23 cellular contexts compared by ENCODE assay signal in the genomic region with DNA sequence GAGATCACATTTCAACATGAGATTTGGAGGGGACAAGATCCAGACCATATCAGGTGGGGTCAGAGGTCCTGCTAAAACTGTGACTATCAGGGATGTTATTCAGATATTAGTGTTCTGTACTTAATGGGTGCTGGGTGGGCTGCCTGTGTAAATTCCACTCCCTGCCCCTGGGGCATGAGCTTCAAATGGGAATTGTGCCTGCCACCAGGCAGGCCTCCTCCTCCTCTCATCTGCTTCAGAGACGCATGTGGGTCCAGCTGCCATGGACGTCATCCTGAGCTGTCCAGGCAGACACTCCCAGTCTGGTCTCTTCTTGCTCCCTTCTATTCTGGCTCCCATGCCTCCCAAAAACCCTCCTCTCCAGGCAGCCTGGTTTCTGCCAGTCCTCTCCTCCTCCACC. TPM values are rescaled to one million over a fixed set of nuclear protein-coding genes. Genes with fewer than 3 reads are reported as not detected.
DNase-seq lines count a peak whose midpoint lies in the region; ATAC-seq, FAIRE-seq and TF ChIP-seq lines count a peak whose summit lies in the region.
"Had no signal": no experiment of that assay in that cellular context is flagged by ENCODE, and none has a peak within 500 bp of the region (broad histone marks: within the 10 kb centered on the region; RNA-seq: fewer than 3 reads in every experiment).

No MANE protein-coding gene starts in this region.

- peaks cover 7% of the 10 kb centered on the region for H3K36me3 ChIP-seq in right atrium auricular region
- H3K36me3 ChIP-seq in K562 (ENCODE audit: control insufficient read depth, insufficient read depth, low read length): peaks cover 17% of the 10 kb centered on the region; the same call in 1 of the 3 replicates
- peaks cover 0 to 2% (median 0%) of the 10 kb centered on the region in 3 donors for H3K36me3 ChIP-seq in skeletal muscle tissue (ENCODE audit: control insufficient read depth in 3 of 3, insufficient read depth in 3 of 3, low read length in 3 of 3)
- H3K36me3 ChIP-seq in kidney (ENCODE audit: control insufficient read depth in 1 of 2, insufficient read depth in 2 of 2, low read length in 2 of 2): no peaks in the 10 kb centered on the region
- H3K36me3 ChIP-seq: HAP-1 had no signal

- no peak for TF ChIP-seq EP300 in K562 (IDR thresholded peaks at IDR 0.05; ENCODE audit: low read length)

- H3K4me2 ChIP-seq in K562 (ENCODE audit: insufficient read depth, low read length): no peak overlapping the region
- H3K4me2 ChIP-seq: A549 had no signal

- DNase-seq in right atrium auricular region (ENCODE audit: low spot score) (no peak), left cardiac atrium (no peak), K562 (ENCODE audit: extremely low read depth in 1 of 4, low spot score in 3 of 4) (no peak), memory B cell (ENCODE audit: low spot score in 2 of 2) (no peak), kidney (no peak)
- no peak for DNase-seq in activated CD4-positive, alpha-beta T cell treated with anti-CD3 and anti-CD28 coated beads, Interleukin-2, amount 50 U/mL, for 4 hours
- DNase-seq: CD8-positive, alpha-beta T cell; DMS53; EL; Kasumi-1; NCI-H1092 treated with DMSO at 0.1 percent for 48 hours; NCI-H2081 treated with DMSO at 0.1 percent for 48 hours; NCI-H748 treated with DMSO at 0.1 percent for 48 hours; NK-92 treated with Interleukin-12 subunit alpha and Interleukin-12 subunit beta, amount 100 ng/mL, for 24 hours; Right ventricle myocardium superior had no signal

- H3K27me3 ChIP-seq in right atrium auricular region (no peaks in the 10 kb centered on the region), K562 (ENCODE audit: control insufficient read depth in 2 of 2, insufficient read depth in 2 of 2, low read length in 2 of 2) (no peaks in the 10 kb centered on the region), skeletal muscle tissue (ENCODE audit: control insufficient read depth in 3 of 3, insufficient read depth in 3 of 3, low read length in 3 of 3) (no peaks in the 10 kb centered on the region)

- H3K27ac ChIP-seq in right atrium auricular region (peak overlapping the region; percentile 86 to 91), K562 (ENCODE audit: extremely low read depth, low read depth, low read length) (no peak overlapping the region), skeletal muscle tissue (ENCODE audit: low read depth, low read length) (peak overlapping the region; percentile 82), kidney (ENCODE audit: low read depth in 2 of 2, low read length in 2 of 2) (no peak overlapping the region)
- H3K27ac ChIP-seq: A549 had no signal

- peaks cover 3% of the 10 kb centered on the region for H3K4me1 Mint-ChIP-seq in memory B cell
- H3K4me1 Mint-ChIP-seq: IgD-negative memory B cell had no signal

- WGBS in K562 (ENCODE audit: insufficient coverage, low coverage, missing lambda C conversion rate): 85% methylated on average over 2 of the region's 2 CpGs

- H3K27ac Mint-ChIP-seq in memory B cell: peak overlapping the region; percentile 18
- H3K27ac Mint-ChIP-seq: CD8-positive, alpha-beta T cell had no signal

- no peaks in the 10 kb centered on the region for H3K9me1 ChIP-seq in K562 (ENCODE audit: control insufficient read depth, insufficient read depth, low read length)

- H3K27me3 Mint-ChIP-seq in memory B cell: no peaks in the 10 kb centered on the region
- H3K27me3 Mint-ChIP-seq: IgD-negative memory B cell had no signal

- H2AFZ ChIP-seq in K562 (ENCODE audit: low read depth, low read length): no peak overlapping the region

- POLR2A ChIA-PET in K562 (lab: Yijun Ruan, JAX): interaction anchor here (0.7 to 8.2 kb wide), 9 partner anchors 6 to 1651 kb away, joined by 3 to 41 read pairs (median 4); no protein-coding TSS in a partner anchor

- H3K4me3 Mint-ChIP-seq in memory B cell: no peak overlapping the region
- H3K4me3 Mint-ChIP-seq: CD8-positive, alpha-beta T cell; IgD-negative memory B cell had no signal

- intact Hi-C loops in left cardiac atrium (cut with DNase I): no loop called here
- intact Hi-C loops in K562 (cut with micrococcal nuclease): no loop called here
- intact Hi-C loops in kidney (cut with DNase I): no loop called here

- no peak for ATAC-seq in left cardiac atrium
- ATAC-seq in K562: no peak
- no peak for ATAC-seq in memory B cell (ENCODE audit: low read depth)
- no peak for ATAC-seq in HG02763 (IDR thresholded peaks at IDR 0.05; ENCODE audit: unreplicated experiment)
- ATAC-seq: A549; CD8-positive, alpha-beta T cell; GM12878 had no signal

- H4K20me1 ChIP-seq in K562 (replicated peaks; ENCODE audit: control insufficient read depth, insufficient read depth, low read length): peaks cover 17% of the 10 kb centered on the region

- in situ Hi-C loops in K562 (cut with MboI): no loop called here

- CTCF ChIA-PET in K562 (lab: Yijun Ruan, JAX; ENCODE audit: low intra/inter-chr PET ratio): no interaction called here

- H3K4me3 ChIP-seq in right atrium auricular region (no peak overlapping the region), K562 (no peak overlapping the region), skeletal muscle tissue (ENCODE audit: low read length in 3 of 3) (peak overlapping the region in 1 of 3 donors; percentile 22), kidney (ENCODE audit: low read length in 2 of 2) (no peak overlapping the region)
- H3K4me3 ChIP-seq: A549, GM12878, HAP-1 had no signal

- TF ChIP-seq POLR2A in K562 (conservative IDR thresholded peaks at IDR 0.05): no peak

- no TSS peak for BruUV-seq in K562 (replicated peaks; lab: Mats Ljungman, UMichigan)

- TF ChIP-seq RAD21 in K562 (CRISPR knock-in tag; conservative IDR thresholded peaks at IDR 0.05 in 1 of 2, IDR thresholded peaks at IDR 0.05 in 1 of 2): no peak

- H3K9ac ChIP-seq in K562 (ENCODE audit: insufficient read depth in 1 of 2, low read depth in 2 of 2, low read length in 2 of 2) (no peak overlapping the region), skeletal muscle tissue (ENCODE audit: low read depth in 1 of 3, low read length in 3 of 3) (no peak overlapping the region), kidney (ENCODE audit: low read length in 2 of 2) (no peak overlapping the region)

- H3K36me3 Mint-ChIP-seq in memory B cell: no peaks in the 10 kb centered on the region

- H3K4me1 ChIP-seq in right atrium auricular region (peaks cover 0 to 68% of the 10 kb centered on the region in 2 donors), K562 (replicated peaks in 1 of 2; ENCODE audit: control insufficient read depth in 2 of 2, insufficient read depth in 2 of 2, low read length in 2 of 2) (peaks cover 10 to 19% of the 10 kb centered on the region in 2 experiments; a peak in 4 of 5 replicates), skeletal muscle tissue (ENCODE audit: control insufficient read depth in 3 of 3, insufficient read depth in 3 of 3, low read length in 3 of 3) (peaks cover 52 to 53% (median 52%) of the 10 kb centered on the region in 3 donors), kidney (ENCODE audit: control insufficient read depth in 1 of 2, insufficient read depth in 1 of 2, low read depth in 1 of 2, low read length in 2 of 2) (peaks cover 0 to 6% of the 10 kb centered on the region in 2 donors)

- no peak for FAIRE-seq in K562 (lab: Jason Lieb, UNC)
- no peak for FAIRE-seq in kidney (lab: Jason Lieb, UNC)
- FAIRE-seq: A549, GM12878, HTR-8/SVneo, RCC 7860 had no signal

- no peak for TF ChIP-seq CTCF in right atrium auricular region (IDR thresholded peaks at IDR 0.05)
- TF ChIP-seq CTCF in K562 (IDR thresholded peaks at IDR 0.05 in 2 of 3, conservative IDR thresholded peaks at IDR 0.05 in 1 of 3; ENCODE audit: insufficient read depth in 2 of 3, low read depth in 1 of 3, low read length in 3 of 3): no peak
- TF ChIP-seq CTCF in kidney (IDR thresholded peaks at IDR 0.05; ENCODE audit: borderline replicate concordance, extremely low read depth, insufficient read depth): no peak

- H3K9me3 ChIP-seq in right atrium auricular region: no peaks in the 10 kb centered on the region
- H3K9me3 ChIP-seq in K562 (replicated peaks; ENCODE audit: control insufficient read depth, insufficient read depth, low read depth, low read length): no peaks in the 10 kb centered on the region
- H3K9me3 ChIP-seq in skeletal muscle tissue (ENCODE audit: control insufficient read depth in 3 of 3, low read length in 3 of 3): no peaks in the 10 kb centered on the region
- H3K9me3 ChIP-seq in kidney (ENCODE audit: control insufficient read depth in 1 of 2, low read length in 2 of 2): no peaks in the 10 kb centered on the region
- H3K9me3 ChIP-seq: A549, HAP-1 had no signal

- no peaks in the 10 kb centered on the region for H3K9me3 Mint-ChIP-seq in memory B cell
- H3K9me3 Mint-ChIP-seq: CD8-positive, alpha-beta T cell; IgD-negative memory B cell had no signal

- H3K79me2 ChIP-seq in K562 (ENCODE audit: control insufficient read depth, insufficient read depth, low read length): no peaks in the 10 kb centered on the region

TF ChIP-seq in K562, 482 proteins besides CTCF, POLR2A, EP300 and RAD21:
- TF ChIP-seq ZNF316 (IDR thresholded peaks at IDR 0.05) (no peak), DACH1 (IDR thresholded peaks at IDR 0.05; ENCODE audit: partially characterized antibody) (peak; percentile 15), ZNF384 (IDR thresholded peaks at IDR 0.05; ENCODE audit: low read depth, low read length) (no peak), EP400 (IDR thresholded peaks at IDR 0.05) (no peak), PTBP1 (IDR thresholded peaks at IDR 0.05; ENCODE audit: low read depth, low read length) (no peak)

RNA-seq across cellular contexts. Expression of gene QSOX1, which starts 10.4 kb away (rescaled TPM):
- total RNA-seq in right atrium auricular region: 100 to 1,000 TPM; 199 to 332 TPM
- 100 to 1,000 TPM; 226 to 328 TPM for total RNA-seq in left cardiac atrium
- 19.7 and 43.6 TPM in 2 replicates for total RNA-seq in K562 (2011; cell fraction: chromatin; rRNA removed; ENCODE audit: low replicate concordance)
- 60.0 and 64.2 TPM in 2 replicates for total RNA-seq in K562 (2011; cell fraction: nucleolus; rRNA removed)
- 56.8 and 59.6 TPM in 2 replicates for total RNA-seq in K562 (2011; cell fraction: nucleoplasm; rRNA removed)
- total RNA-seq in K562 (2014; rRNA removed): 21.4 and 33.2 TPM in 2 replicates
- 10.2 and 11.4 TPM in 2 replicates for total RNA-seq in K562 (2014; rRNA removed; fragmentation: Illumina TruSeq; extraction: Trizol)
- total RNA-seq in K562 (2015; rRNA removed; fragmentation: Illumina TruSeq; extraction: Trizol): 11.0 and 11.7 TPM in 2 replicates
- 47.8 and 53.1 TPM in 2 replicates for total RNA-seq in K562 (2021)
- 15.0 and 36.5 TPM in 2 replicates for polyA plus RNA-seq in K562 (2011; rRNA removed)
- polyA plus RNA-seq in K562 (2011; cell fraction: cytosol; rRNA removed): 25.2 and 25.3 TPM in 2 replicates
- polyA plus RNA-seq in K562 (2011; cell fraction: nucleus; rRNA removed): 33.0 and 35.8 TPM in 2 replicates
- polyA plus RNA-seq in K562 (2012): 38.9 and 76.2 TPM in 2 replicates
- 23.9 and 28.3 TPM in 2 replicates for polyA plus RNA-seq in K562 (2014; fragmentation: Illumina TruSeq; extraction: Trizol)
- 1 to 10 TPM; 4.0 to 4.6 TPM for polyA plus RNA-seq in K562 (2014; fragmentation: Nextera tagmentation; extraction: Ambion mirVana)
- 21.5 and 24.8 TPM in 2 replicates for polyA plus RNA-seq in K562 (2014; rRNA removed)
- 8.6 and 10.8 TPM in 2 replicates for polyA minus RNA-seq in K562 (2011; rRNA and poly(A)+ RNA removed)
- polyA minus RNA-seq in K562 (2011; cell fraction: cytosol; rRNA and poly(A)+ RNA removed): 10.2 and 18.2 TPM in 2 replicates
- 7.5 and 7.6 TPM in 2 replicates for polyA minus RNA-seq in K562 (2011; cell fraction: nucleus; rRNA and poly(A)+ RNA removed)
- 4.2 TPM for total RNA-seq in skeletal muscle tissue
- total RNA-seq in kidney: 111 TPM
- polyA plus RNA-seq in kidney (ENCODE audit: insufficient read depth, low read depth, low replicate concordance): 94.5 TPM

Comparison
In these comparisons a context has a peak if more than half of its experiments do, and no peak if none do; other contexts are left out.
1. H3K27ac ChIP-seq: peak in right atrium auricular region (2 of 2) and skeletal muscle tissue (single experiment); none in K562 (single experiment) and kidney (0 of 2).